Comparison of ENCODE assay signal across 22 cellular contexts in genomic region chr15:38874464-38874863, GRCh38.
DNase-seq lines count a peak whose midpoint lies in the region; ATAC-seq, FAIRE-seq and TF ChIP-seq lines count a peak whose summit lies in the region.
"Had no signal": no experiment of that assay in that cellular context is flagged by ENCODE, and none has a peak within 500 bp of the region (broad histone marks: within the 10 kb centered on the region; RNA-seq: fewer than 3 reads in every experiment).

No MANE protein-coding gene starts in this region.

- ATAC-seq in A549 (no peak), left lobe of liver (peak; percentile 68)
- no peak for ATAC-seq in stimulated activated naive B cell treated with anti-CD40 and anti-IgM and Interleukin-4, amounts not matched to agents 10 μg/mL and 1 μg/mL and 100 μg/mL, for 72 hours (replicated peaks)
- ATAC-seq: Panc1 had no signal

- H3K9me3 Mint-ChIP-seq in stimulated activated naive B cell treated with anti-CD40 and anti-IgM and Interleukin-4, amounts not matched to agents 10 μg/mL and 1 μg/mL and 100 μg/mL, for 72 hours, result peaks cover 0 to 5% of the 10 kb centered on the region in 2 donors

- TF ChIP-seq CTCF in A549 (IDR thresholded peaks at IDR 0.05), result no peak
- no peak for TF ChIP-seq CTCF in bronchial epithelial cell (IDR thresholded peaks at IDR 0.05; ENCODE audit: insufficient read depth, low read length, severe bottlenecking)
- TF ChIP-seq CTCF in prostate gland (IDR thresholded peaks at IDR 0.05), result no peak

- intact Hi-C loops in prostate gland (cut with DNase I), result loop anchor here (10.0 kb wide), 1 partner anchor 700 kb away; no protein-coding TSS in a partner anchor

- CTCF ChIA-PET in A549 (lab: Yijun Ruan, JAX), result no interaction called here

- H3K4me1 ChIP-seq in A549, result peaks cover 58% of the 10 kb centered on the region
- peaks cover 8% of the 10 kb centered on the region for H3K4me1 ChIP-seq in prostate gland (replicated peaks)
- H3K4me1 ChIP-seq: SJSA1 had no signal

- peak in 1 of 2 experiments; percentile 38 for DNase-seq in A549 (ENCODE audit: low read depth in 1 of 2, low spot score in 1 of 2)
- DNase-seq in bronchial epithelial cell (ENCODE audit: low read depth), result peak; percentile 72
- peak; percentile 60 for DNase-seq in left lobe of liver (ENCODE audit: low spot score)
- DNase-seq in prostate gland (ENCODE audit: low spot score), result peak; percentile 66
- DNase-seq in stimulated activated naive B cell treated with anti-CD40 and anti-IgM and Interleukin-4, amounts not matched to agents 10 μg/mL and 1 μg/mL and 100 μg/mL, for 72 hours, result no peak
- DNase-seq in KG1 (lab: John Stamatoyannopoulos, UW), result no peak
- DNase-seq in NCI-H1694 treated with DMSO at 0.1 percent for 48 hours (lab: John Stamatoyannopoulos, UW), result no peak
- no peak for DNase-seq in effector CD4-positive, alpha-beta T cell
- DNase-seq: Calu3; CD4-positive, alpha-beta memory T cell; HFFc6; NCI-H1048; NCI-H1436; NCI-H2029; NCI-H345; NCI-H524 treated with DMSO at 0.1 percent for 48 hours had no signal

- no peak for TF ChIP-seq RAD21 in A549 (conservative IDR thresholded peaks at IDR 0.05 in 1 of 2, IDR thresholded peaks at IDR 0.05 in 1 of 2)

- H3K27me3 Mint-ChIP-seq in stimulated activated naive B cell treated with anti-CD40 and anti-IgM and Interleukin-4, amounts not matched to agents 10 μg/mL and 1 μg/mL and 100 μg/mL, for 72 hours, result no peaks in the 10 kb centered on the region

- no peaks in the 10 kb centered on the region for H3K36me3 Mint-ChIP-seq in stimulated activated naive B cell treated with anti-CD40 and anti-IgM and Interleukin-4, amounts not matched to agents 10 μg/mL and 1 μg/mL and 100 μg/mL, for 72 hours
- H3K36me3 Mint-ChIP-seq: CD4-positive, alpha-beta memory T cell had no signal

- H3K4me3 Mint-ChIP-seq in stimulated activated naive B cell treated with anti-CD40 and anti-IgM and Interleukin-4, amounts not matched to agents 10 μg/mL and 1 μg/mL and 100 μg/mL, for 72 hours, result no peak overlapping the region
- H3K4me3 Mint-ChIP-seq: CD4-positive, alpha-beta memory T cell; HFFc6 had no signal

- TF ChIP-seq POLR2A in A549 (IDR thresholded peaks at IDR 0.05; ENCODE audit: low read length), result no peak
- TF ChIP-seq POLR2A in prostate gland (IDR thresholded peaks at IDR 0.05), result no peak

- peak overlapping the region; percentile 32; the same call in 2 of the 3 replicates for H3K4me2 ChIP-seq in A549
- H3K4me2 ChIP-seq: KMS-11 had no signal

- H3K27ac ChIP-seq in A549 (peak overlapping the region; percentile 53 to 85), prostate gland (peak overlapping the region; percentile 2 to 25)
- H3K27ac ChIP-seq: KMS-11, SJSA1 had no signal

- 52% methylated on average over 5 of the region's 5 CpGs for WGBS in A549 (ENCODE audit: missing lambda C conversion rate)
- 44% methylated on average over 5 of the region's 5 CpGs for WGBS in prostate gland

- FAIRE-seq in A549 (lab: Jason Lieb, UNC) (no peak), bronchial epithelial cell (lab: Jason Lieb, UNC) (peak; percentile 96)
- FAIRE-seq: GM12892, GM18507, H54 had no signal

- H3K4me1 Mint-ChIP-seq in stimulated activated naive B cell treated with anti-CD40 and anti-IgM and Interleukin-4, amounts not matched to agents 10 μg/mL and 1 μg/mL and 100 μg/mL, for 72 hours, result no peaks in the 10 kb centered on the region
- H3K4me1 Mint-ChIP-seq: CD4-positive, alpha-beta memory T cell had no signal

- no peak for TF ChIP-seq EP300 in A549 (IDR thresholded peaks at IDR 0.05)

- POLR2A ChIA-PET in A549 (lab: Yijun Ruan, JAX), result no interaction called here

- H3K4me3 ChIP-seq in A549 (no peak overlapping the region), bronchial epithelial cell (ENCODE audit: low read depth, low read length) (no peak overlapping the region), prostate gland (no peak overlapping the region)
- H3K4me3 ChIP-seq: SJSA1 had no signal

- no peak overlapping the region for H3K27ac Mint-ChIP-seq in stimulated activated naive B cell treated with anti-CD40 and anti-IgM and Interleukin-4, amounts not matched to agents 10 μg/mL and 1 μg/mL and 100 μg/mL, for 72 hours
- H3K27ac Mint-ChIP-seq: CD4-positive, alpha-beta memory T cell; HFFc6 had no signal

- H3K36me3 ChIP-seq in bronchial epithelial cell (ENCODE audit: control insufficient read depth, insufficient read depth, low read length), result no peaks in the 10 kb centered on the region
- H3K36me3 ChIP-seq in prostate gland, result no peaks in the 10 kb centered on the region
- H3K36me3 ChIP-seq: SJSA1 had no signal

- H3K9me3 ChIP-seq in A549 (peaks cover 20% of the 10 kb centered on the region), prostate gland (no peaks in the 10 kb centered on the region)
- H3K9me3 ChIP-seq: SJSA1 had no signal

- H3K27me3 ChIP-seq in bronchial epithelial cell (ENCODE audit: control insufficient read depth, insufficient read depth, low read length), result no peaks in the 10 kb centered on the region
- no peaks in the 10 kb centered on the region for H3K27me3 ChIP-seq in prostate gland (replicated peaks; ENCODE audit: insufficient read depth)
- H3K27me3 ChIP-seq: SJSA1 had no signal

TF ChIP-seq in A549, 52 proteins besides CTCF, POLR2A, EP300 and RAD21:
- TF ChIP-seq FOSL2 (IDR thresholded peaks at IDR 0.05) (no peak), FOSL2 (CRISPR knock-in tag; IDR thresholded peaks at IDR 0.05) (peak; percentile 23; the same call in 1 of the 2 replicates), CEBPB (IDR thresholded peaks at IDR 0.05) (0 out of 4 replicates have a peak, but pooled peaks of 1 of the 2 experiments have one; percentile 35), BHLHE40 (IDR thresholded peaks at IDR 0.05; ENCODE audit: low read depth, low read length) (no peak), NR3C1 (IDR thresholded peaks at IDR 0.05) (no peak), JUNB (IDR thresholded peaks at IDR 0.05) (0 out of 2 replicates have a peak, but pooled peaks have one; percentile 10)

Comparison
In these comparisons a context has a peak if more than half of its experiments do, and no peak if none do; other contexts are left out.
1. DNase-seq: peak in bronchial epithelial cell (single experiment), left lobe of liver (single experiment) and prostate gland (single experiment); none in stimulated activated naive B cell treated with anti-CD40 and anti-IgM and Interleukin-4, amounts not matched to agents 10 μg/mL and 1 μg/mL and 100 μg/mL, for 72 hours (single experiment), KG1 (single experiment), NCI-H1694 treated with DMSO at 0.1 percent for 48 hours (single experiment) and effector CD4-positive, alpha-beta T cell (single experiment).